ENCODE assay signal across 8 cellular contexts in the genomic region with DNA sequence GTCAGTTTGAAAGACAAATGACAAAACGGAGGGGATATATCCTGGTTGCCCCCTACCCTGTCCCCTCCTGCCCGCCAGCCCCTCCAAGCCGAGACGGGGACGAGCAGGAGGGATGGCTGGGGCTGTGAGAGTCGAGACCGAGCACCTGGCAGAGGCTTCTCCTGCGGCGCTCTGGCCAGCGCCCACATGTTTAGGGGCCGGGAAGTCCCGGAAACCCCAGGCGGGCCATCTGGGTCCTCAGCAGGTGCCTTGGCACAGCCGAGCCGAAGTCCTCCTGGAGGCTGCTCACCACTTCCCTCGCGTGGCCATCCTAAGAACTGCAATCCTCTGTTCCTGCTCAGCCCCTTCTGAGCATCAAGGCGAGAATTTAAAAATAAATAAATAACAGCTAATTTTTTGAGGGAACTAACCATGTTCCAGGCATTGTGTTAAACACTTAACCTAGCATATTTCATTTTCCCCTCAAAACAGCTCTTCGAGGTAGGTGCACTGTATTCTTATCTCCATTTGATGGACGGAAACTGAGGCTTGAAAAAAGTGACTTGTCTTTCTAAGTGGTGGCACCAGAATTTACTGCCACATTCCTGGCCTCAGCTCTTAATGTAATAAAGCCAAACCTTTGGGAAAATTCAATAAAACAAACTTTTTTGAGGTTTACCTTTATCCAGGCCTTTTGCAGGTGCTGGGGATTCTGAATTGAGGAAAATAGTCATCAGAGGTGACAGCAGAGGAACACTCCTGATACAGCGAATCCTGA. TPM values are rescaled to one million over a fixed set of nuclear protein-coding genes. Genes with fewer than 3 reads are reported as not detected.
A peak's percentile ranks its signal among the peaks of the same experiment; 100 is the strongest.
DNase-seq lines count a peak whose midpoint lies in the region; FAIRE-seq and TF ChIP-seq lines count a peak whose summit lies in the region.

No MANE protein-coding gene starts in this region.

- H3K4me3 ChIP-seq in BE2C (ENCODE audit: low read depth, low read length), result 0 out of 2 replicates have a peak overlapping the region, but pooled peaks have one; percentile 24
- H3K4me3 ChIP-seq in NT2/D1 (ENCODE audit: insufficient read length, low read depth), result no peak overlapping the region

- FAIRE-seq in endometrium (lab: Jason Lieb, UNC), result peak; percentile 48

- H3K36me3 ChIP-seq in BE2C (no peaks in the 10 kb centered on the region), NT2/D1 (ENCODE audit: insufficient read depth, insufficient read length, low read length) (no peaks in the 10 kb centered on the region)

- H3K27me3 ChIP-seq in BE2C (no peaks in the 10 kb centered on the region), NT2/D1 (ENCODE audit: insufficient read depth, insufficient read length) (peaks cover 14% of the 10 kb centered on the region)

- peak; percentile 78 for DNase-seq in BE2C
- peak; percentile 90 for DNase-seq in GM19240 (ENCODE audit: insufficient read length, low spot score)
- DNase-seq in HUDEP-2 (lab: John Stamatoyannopoulos, UW; ENCODE audit: unreplicated experiment in 76 of 76), result peak in 70 of 76 experiments; percentile 14 to 85 (median 66)
- DNase-seq in NT2/D1 (ENCODE audit: low read depth, low spot score), result peak; percentile 63
- peak; percentile 66 for DNase-seq in activated CD8-positive, alpha-beta memory T cell treated with anti-CD3 and anti-CD28 coated beads, Interleukin-2, amount 50 U/mL, for 24 hours (ENCODE audit: extremely low read depth)
- peak; percentile 83 for DNase-seq in mucosa of gallbladder (ENCODE audit: low spot score)
- DNase-seq in stimulated activated CD8-positive, alpha-beta memory T cell treated with anti-CD3 and anti-CD28 coated beads, Interleukin-4, amount 100 ng/mL, for 4 hours (ENCODE audit: low read depth in 2 of 2, low spot score in 1 of 2), result peak; percentile 65 to 76

- H3K9ac ChIP-seq in NT2/D1 (ENCODE audit: insufficient read length, low read depth), result no peak overlapping the region

- TF ChIP-seq CTCF in BE2C (IDR thresholded peaks at IDR 0.05; ENCODE audit: low read depth, low read length), result peak; percentile 79

- H3K4me1 ChIP-seq in BE2C, result no peaks in the 10 kb centered on the region
- peaks cover 10% of the 10 kb centered on the region for H3K4me1 ChIP-seq in NT2/D1 (ENCODE audit: insufficient read depth, insufficient read length)

- H3K9me3 ChIP-seq in BE2C (no peaks in the 10 kb centered on the region), NT2/D1 (ENCODE audit: insufficient read depth, low read length) (no peaks in the 10 kb centered on the region)

RNA-seq across cellular contexts. Expression of gene RIMS3, which starts 3.5 kb away (rescaled TPM):
- 47.8 TPM for polyA plus RNA-seq in BE2C (2012; ENCODE audit: insufficient read depth, insufficient read length, low read depth)
- 4.2 TPM for total RNA-seq in mucosa of gallbladder

RNA-seq across cellular contexts. Expression of gene NFYC, which starts 22.6 kb away (rescaled TPM):
- polyA plus RNA-seq in BE2C (2012; ENCODE audit: insufficient read depth, insufficient read length, low read depth), result 88.4 TPM
- total RNA-seq in mucosa of gallbladder, result 57.0 TPM
